In the genomic region with DNA sequence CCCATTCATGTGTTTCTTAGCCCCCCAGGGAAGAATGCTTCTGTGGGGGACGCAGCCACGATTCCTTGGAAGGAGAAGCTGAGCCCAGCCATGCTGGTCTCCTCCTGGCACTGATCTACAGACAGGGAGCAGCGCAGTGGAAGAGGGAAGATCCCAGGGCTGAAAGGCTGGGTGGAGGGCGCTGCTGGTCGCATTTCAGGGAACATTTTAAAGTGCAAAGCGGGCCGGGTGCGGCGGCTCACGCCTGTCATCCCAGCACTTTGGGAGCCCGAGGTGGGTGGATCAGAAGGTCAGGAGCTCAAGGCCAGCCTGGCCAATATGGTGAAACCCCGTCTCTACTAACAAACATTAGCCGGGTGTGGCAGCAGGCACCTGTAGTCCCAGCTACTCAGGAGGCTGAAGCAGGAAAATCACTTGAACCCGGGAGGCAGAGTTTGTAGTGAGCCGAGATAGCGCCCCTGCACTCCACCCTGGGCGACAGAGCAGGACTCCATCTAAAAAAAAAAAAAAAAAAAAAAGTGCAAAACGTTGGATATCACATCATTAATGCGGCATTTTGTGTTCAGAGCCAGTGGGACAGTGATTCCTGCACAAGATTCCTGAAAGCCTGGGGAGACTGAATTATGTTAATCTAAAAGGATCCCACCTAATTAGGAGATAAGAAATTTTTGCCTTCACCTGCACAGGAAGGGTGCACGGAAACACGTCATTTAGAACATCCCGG, we compare ENCODE assay signal across 8 cellular contexts. TPM values are rescaled to one million over a fixed set of nuclear protein-coding genes. Genes with fewer than 3 reads are reported as not detected.
DNase-seq lines count a peak whose midpoint lies in the region; ATAC-seq, FAIRE-seq and TF ChIP-seq lines count a peak whose summit lies in the region.

No MANE protein-coding gene starts in this region.

- H3K4me1 ChIP-seq in Peyer's patch (peaks cover 0 to 36% (median 11%) of the 10 kb centered on the region in 4 donors), gastrocnemius medialis (peaks cover 24 to 40% of the 10 kb centered on the region in 2 donors)

- intact Hi-C loops in gastrocnemius medialis (cut with DNase I; ENCODE audit: low total_unique reads) = loop anchor here (1.0 kb wide), 1 partner anchor 44 kb away; the partner anchor contains the start of gene BAIAP2

- peak overlapping the region; percentile 91 to 100 (median 98) for H3K4me3 ChIP-seq in Peyer's patch
- H3K4me3 ChIP-seq in fibroblast of pulmonary artery (replicated peaks; ENCODE audit: low read depth, low read length) = peak overlapping the region; percentile 64
- H3K4me3 ChIP-seq in gastrocnemius medialis = peak overlapping the region; percentile 70 to 83 (median 77)

- in situ Hi-C loops in gastrocnemius medialis (cut with MboI; ENCODE audit: low sequenced_read_pairs in 4 of 4) = no loop called here

- peak in 1 of 2 donors; percentile 3 for ATAC-seq in gastrocnemius medialis

- H3K9me3 ChIP-seq in Peyer's patch = no peaks in the 10 kb centered on the region
- no peaks in the 10 kb centered on the region for H3K9me3 ChIP-seq in gastrocnemius medialis

- no peak for TF ChIP-seq CTCF in Peyer's patch (IDR thresholded peaks at IDR 0.05)
- no peak for TF ChIP-seq CTCF in fibroblast of pulmonary artery (IDR thresholded peaks at IDR 0.05; ENCODE audit: low read length, missing control alignments)
- TF ChIP-seq CTCF in gastrocnemius medialis (IDR thresholded peaks at IDR 0.05 in 4 of 5, conservative IDR thresholded peaks at IDR 0.05 in 1 of 5) = no peak
- no peak for TF ChIP-seq CTCF in GM10266 (IDR thresholded peaks at IDR 0.05; ENCODE audit: control insufficient read depth, insufficient read depth, low read depth, missing control alignments)

- H3K36me3 ChIP-seq in Peyer's patch (peaks cover 0 to 13% (median 0%) of the 10 kb centered on the region in 3 donors), gastrocnemius medialis (peaks cover 0 to 13% of the 10 kb centered on the region in 2 donors)

- TF ChIP-seq POLR2A in Peyer's patch (IDR thresholded peaks at IDR 0.05) (no peak), gastrocnemius medialis (IDR thresholded peaks at IDR 0.05) (no peak)

- H3K27me3 ChIP-seq in Peyer's patch = no peaks in the 10 kb centered on the region
- H3K27me3 ChIP-seq in gastrocnemius medialis = no peaks in the 10 kb centered on the region

- FAIRE-seq in GM19239 (lab: Jason Lieb, UNC) = peak; percentile 63

- H3K27ac ChIP-seq in Peyer's patch (peak overlapping the region; percentile 63 to 79 (median 72)), gastrocnemius medialis (peak overlapping the region; percentile 68 to 85 (median 73))

- DNase-seq in GM19239 (ENCODE audit: insufficient read length, low spot score) = no peak
- DNase-seq in Peyer's patch = peak in 1 of 3 donors; percentile 50
- no peak for DNase-seq in fibroblast of pulmonary artery (ENCODE audit: low read depth)
- no peak for DNase-seq in gastrocnemius medialis
- DNase-seq in cerebellar nuclear complex (lab: John Stamatoyannopoulos, UW) = no peak
- no peak for DNase-seq in GM10266 (ENCODE audit: extremely low spot score)
- DNase-seq in SIG-M5 treated with dmso at 0.1 percent for 504 hours (lab: John Stamatoyannopoulos, UW; ENCODE audit: unreplicated experiment) = no peak
- no peak for DNase-seq in dermis blood vessel endothelial cell

RNA-seq across cellular contexts. Expression of gene CHMP6, which starts 0.6 kb away (rescaled TPM):
- total RNA-seq in Peyer's patch (10 to 100 TPM; 29.9 to 57.8 (median 37.1) TPM), gastrocnemius medialis (10 to 100 TPM; 29.8 to 33.3 (median 33.0) TPM), dermis blood vessel endothelial cell (19.2 and 28.6 TPM in 2 replicates)

RNA-seq across cellular contexts. Expression of gene BAIAP2, which starts 43.9 kb away (rescaled TPM):
- 10 to 100 TPM; 10.2 to 61.9 (median 17.6) TPM for total RNA-seq in Peyer's patch
- total RNA-seq in gastrocnemius medialis = 10 to 100 TPM in 3 of 4 donors, 1 to 10 TPM in 1; 7.3 to 36.1 (median 15.4) TPM
- total RNA-seq in dermis blood vessel endothelial cell = 27.7 and 53.9 TPM in 2 replicates
